In the genomic region with DNA sequence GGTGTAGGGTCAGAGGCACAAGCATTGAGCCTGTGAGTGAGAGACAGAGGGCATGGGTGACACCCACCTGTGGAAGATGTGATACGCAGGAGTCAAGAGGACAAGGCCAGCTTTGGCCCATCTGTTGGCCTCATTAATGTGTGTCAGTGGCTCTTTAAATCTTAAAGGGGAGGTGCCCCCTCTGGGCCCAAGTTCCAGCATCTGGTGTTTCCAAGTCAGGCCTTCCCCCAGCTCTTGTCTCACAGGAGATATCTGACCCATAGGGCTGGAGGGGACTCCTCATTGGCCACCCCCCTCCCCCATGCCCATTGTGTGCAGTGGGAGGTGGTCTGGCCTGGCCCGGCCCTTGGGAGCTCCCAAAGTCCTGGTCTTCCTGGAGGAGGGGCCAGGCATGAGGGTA, we compare ENCODE assay signal across 10 cellular contexts. TPM values are rescaled to one million over a fixed set of nuclear protein-coding genes. Genes with fewer than 3 reads are reported as not detected.
DNase-seq lines count a peak whose midpoint lies in the region; ATAC-seq, FAIRE-seq and TF ChIP-seq lines count a peak whose summit lies in the region.
"Had no signal": no experiment of that assay in that cellular context is flagged by ENCODE, and none has a peak within 500 bp of the region (broad histone marks: within the 10 kb centered on the region; RNA-seq: fewer than 3 reads in every experiment).

No MANE protein-coding gene starts in this region.

- peaks cover 76% of the 10 kb centered on the region for H3K27me3 ChIP-seq in GM23338 (ENCODE audit: insufficient read depth)
- no peaks in the 10 kb centered on the region for H3K27me3 ChIP-seq in skeletal muscle tissue (ENCODE audit: control insufficient read depth in 3 of 3, insufficient read depth in 3 of 3, low read length in 3 of 3)

- TF ChIP-seq CTCF in GM23338 (conservative IDR thresholded peaks at IDR 0.05; ENCODE audit: low read depth in 2 of 2) (no peak), glutamatergic neuron (IDR thresholded peaks at IDR 0.05; ENCODE audit: partially characterized antibody, unreplicated experiment) (no peak)

- ATAC-seq in GM23338 = peak; percentile 62
- ATAC-seq in GM21515 (IDR thresholded peaks at IDR 0.05; ENCODE audit: unreplicated experiment) = no peak
- no peak for ATAC-seq in HG03175 (IDR thresholded peaks at IDR 0.05; ENCODE audit: unreplicated experiment)

- peak overlapping the region in 2 of 3 donors; percentile 69 to 87 for H3K9ac ChIP-seq in skeletal muscle tissue (ENCODE audit: low read depth in 1 of 3, low read length in 3 of 3)

- H2AFZ ChIP-seq in GM23338 = no peak overlapping the region

- no peaks in the 10 kb centered on the region for H3K9me3 ChIP-seq in skeletal muscle tissue (ENCODE audit: control insufficient read depth in 3 of 3, low read length in 3 of 3)

- H3K9me2 ChIP-seq in GM23338 (ENCODE audit: insufficient read depth) = no peaks in the 10 kb centered on the region

- H3F3A ChIP-seq in GM23338 (replicated peaks; ENCODE audit: low read depth) = peaks cover 18% of the 10 kb centered on the region

- peaks cover 5% of the 10 kb centered on the region; the same call in 1 of the 2 replicates for H3K4me1 ChIP-seq in GM23338 (ENCODE audit: insufficient read depth)
- peaks cover 50 to 87% (median 75%) of the 10 kb centered on the region in 3 donors for H3K4me1 ChIP-seq in skeletal muscle tissue (ENCODE audit: control insufficient read depth in 3 of 3, insufficient read depth in 3 of 3, low read length in 3 of 3)

- H3K4me3 ChIP-seq in GM23338 (no peak overlapping the region), skeletal muscle tissue (ENCODE audit: low read length in 3 of 3) (peak overlapping the region in 2 of 3 donors; percentile 17 to 36)

- DNase-seq in GM23338 (ENCODE audit: low spot score) = peak; percentile 59
- no peak for DNase-seq in glutamatergic neuron
- DNase-seq in SKM-1 treated with dmso at 0.1 percent for 144 hours (lab: John Stamatoyannopoulos, UW; ENCODE audit: unreplicated experiment) = no peak
- DNase-seq in activated T-cell treated with anti-CD3 and anti-CD28 coated beads, Interleukin-2, amount 50 U/mL, for 48 hours = no peak
- DNase-seq: activated naive CD4-positive, alpha-beta T cell treated with Interleukin-2 at 50 U/mL for 16 hours had no signal

- H3K9me3 Mint-ChIP-seq in GM23338 (no peaks in the 10 kb centered on the region), glutamatergic neuron (ENCODE audit: unreplicated experiment) (peaks cover 11% of the 10 kb centered on the region)

- no peaks in the 10 kb centered on the region for H3K36me3 ChIP-seq in GM23338 (ENCODE audit: insufficient read depth)
- peaks cover 50 to 56% (median 56%) of the 10 kb centered on the region in 3 donors for H3K36me3 ChIP-seq in skeletal muscle tissue (ENCODE audit: control insufficient read depth in 3 of 3, insufficient read depth in 3 of 3, low read length in 3 of 3)

- H3K36me3 Mint-ChIP-seq in GM23338 (ENCODE audit: low read depth) = peaks cover 2% of the 10 kb centered on the region; the same call in 1 of the 3 replicates
- H3K36me3 Mint-ChIP-seq in glutamatergic neuron (ENCODE audit: unreplicated experiment) = no peaks in the 10 kb centered on the region

- H3K79me2 ChIP-seq in GM23338 (replicated peaks; ENCODE audit: insufficient read depth) = no peaks in the 10 kb centered on the region

- FAIRE-seq in TTC549 (lab: Jason Lieb, UNC) = peak; percentile 83

- H3K27me3 Mint-ChIP-seq in GM23338 (ENCODE audit: insufficient read depth, low read depth, poor library complexity) = peaks cover 70% of the 10 kb centered on the region
- H3K27me3 Mint-ChIP-seq in glutamatergic neuron (ENCODE audit: unreplicated experiment) = peaks cover 25% of the 10 kb centered on the region

- H3K4me1 Mint-ChIP-seq in GM23338 = peaks cover 19% of the 10 kb centered on the region
- peaks cover 16% of the 10 kb centered on the region for H3K4me1 Mint-ChIP-seq in glutamatergic neuron (ENCODE audit: low read depth, unreplicated experiment)

- no peak overlapping the region for H3K4me2 ChIP-seq in GM23338

- H4K20me1 ChIP-seq in GM23338 (replicated peaks; ENCODE audit: insufficient read depth) = no peaks in the 10 kb centered on the region

- H3K4me3 Mint-ChIP-seq in GM23338 (no peak overlapping the region; the same call in 2 of the 3 replicates), glutamatergic neuron (ENCODE audit: unreplicated experiment) (no peak overlapping the region)

- no peak overlapping the region for H3K27ac ChIP-seq in GM23338 (ENCODE audit: low read depth)
- H3K27ac ChIP-seq in skeletal muscle tissue (ENCODE audit: low read depth, low read length) = peak overlapping the region; percentile 97

- no peak overlapping the region for H3K27ac Mint-ChIP-seq in GM23338
- peak overlapping the region; percentile 57 for H3K27ac Mint-ChIP-seq in glutamatergic neuron (ENCODE audit: unreplicated experiment)

TF ChIP-seq in GM23338, 12 proteins besides CTCF, POLR2A, EP300 and RAD21 (continues in another document):
- TF ChIP-seq REST (IDR thresholded peaks at IDR 0.05; ENCODE audit: unreplicated experiment) (no peak), CREB1 (CRISPR knock-in tag; IDR thresholded peaks at IDR 0.05; ENCODE audit: low read depth) (no peak), EZH2 (IDR thresholded peaks at IDR 0.05; ENCODE audit: low read depth, unreplicated experiment) (no peak)

RNA-seq across cellular contexts. Expression of gene KCNK7, which starts 8.9 kb away (rescaled TPM):
- not detected in 2 replicates for total RNA-seq in GM23338 (2014; rRNA removed; shearing (Covaris generic))
- 0.24 and 0.60 TPM in 2 replicates for polyA plus RNA-seq in GM23338 (2016; fragmentation: Nextera tagmentation; extraction: Ambion mirVana)
- total RNA-seq in glutamatergic neuron (ENCODE audit: unreplicated experiment) (0.69 TPM), skeletal muscle tissue (not detected)
- total RNA-seq: fibroblast of lung had no signal
- polyA plus RNA-seq: fibroblast of lung had no signal

RNA-seq across cellular contexts. Expression of gene EHBP1L1, which starts 10.8 kb away (rescaled TPM):
- 10.9 and 12.6 TPM in 2 replicates for total RNA-seq in GM23338 (2014; rRNA removed; shearing (Covaris generic))
- 1.4 and 2.9 TPM in 2 replicates for polyA plus RNA-seq in GM23338 (2016; fragmentation: Nextera tagmentation; extraction: Ambion mirVana)
- 14.2 TPM for total RNA-seq in glutamatergic neuron (ENCODE audit: unreplicated experiment)
- total RNA-seq in skeletal muscle tissue = 157 TPM

RNA-seq across cellular contexts. Expression of gene FAM89B, which starts 14.3 kb away (rescaled TPM):
- 16.0 and 18.2 TPM in 2 replicates for total RNA-seq in GM23338 (2014; rRNA removed; shearing (Covaris generic))
- 13.0 and 13.9 TPM in 2 replicates for polyA plus RNA-seq in GM23338 (2016; fragmentation: Nextera tagmentation; extraction: Ambion mirVana)
- total RNA-seq in glutamatergic neuron (ENCODE audit: unreplicated experiment) (184 TPM), skeletal muscle tissue (14.6 TPM)

RNA-seq across cellular contexts. Expression of gene ZNRD2, which starts 16.4 kb away (rescaled TPM):
- 78.1 and 78.6 TPM in 2 replicates for total RNA-seq in GM23338 (2014; rRNA removed; shearing (Covaris generic))
- polyA plus RNA-seq in GM23338 (2016; fragmentation: Nextera tagmentation; extraction: Ambion mirVana) = 140 and 148 TPM in 2 replicates
- 37.9 TPM for total RNA-seq in glutamatergic neuron (ENCODE audit: unreplicated experiment)
- total RNA-seq in skeletal muscle tissue = 23.0 TPM

RNA-seq across cellular contexts. Expression of gene MAP3K11, which starts 27.3 kb away (rescaled TPM):
- total RNA-seq in GM23338 (2014; rRNA removed; shearing (Covaris generic)) = 32.8 and 38.6 TPM in 2 replicates
- polyA plus RNA-seq in GM23338 (2016; fragmentation: Nextera tagmentation; extraction: Ambion mirVana) = 19.8 and 20.8 TPM in 2 replicates
- total RNA-seq in glutamatergic neuron (ENCODE audit: unreplicated experiment) = 58.6 TPM
- 23.0 TPM for total RNA-seq in skeletal muscle tissue

Comparison
In these comparisons a context has a peak if more than half of its experiments do, and no peak if none do; other contexts are left out.
1. RNA of gene EHBP1L1, which starts 10.8 kb away (total RNA-seq): 157 TPM in skeletal muscle tissue (single experiment); 14.2 TPM in glutamatergic neuron (single experiment) and 10.9 to 12.6 TPM in GM23338; every median in the first group is over 10 times any median in the second.